In the genomic region with DNA sequence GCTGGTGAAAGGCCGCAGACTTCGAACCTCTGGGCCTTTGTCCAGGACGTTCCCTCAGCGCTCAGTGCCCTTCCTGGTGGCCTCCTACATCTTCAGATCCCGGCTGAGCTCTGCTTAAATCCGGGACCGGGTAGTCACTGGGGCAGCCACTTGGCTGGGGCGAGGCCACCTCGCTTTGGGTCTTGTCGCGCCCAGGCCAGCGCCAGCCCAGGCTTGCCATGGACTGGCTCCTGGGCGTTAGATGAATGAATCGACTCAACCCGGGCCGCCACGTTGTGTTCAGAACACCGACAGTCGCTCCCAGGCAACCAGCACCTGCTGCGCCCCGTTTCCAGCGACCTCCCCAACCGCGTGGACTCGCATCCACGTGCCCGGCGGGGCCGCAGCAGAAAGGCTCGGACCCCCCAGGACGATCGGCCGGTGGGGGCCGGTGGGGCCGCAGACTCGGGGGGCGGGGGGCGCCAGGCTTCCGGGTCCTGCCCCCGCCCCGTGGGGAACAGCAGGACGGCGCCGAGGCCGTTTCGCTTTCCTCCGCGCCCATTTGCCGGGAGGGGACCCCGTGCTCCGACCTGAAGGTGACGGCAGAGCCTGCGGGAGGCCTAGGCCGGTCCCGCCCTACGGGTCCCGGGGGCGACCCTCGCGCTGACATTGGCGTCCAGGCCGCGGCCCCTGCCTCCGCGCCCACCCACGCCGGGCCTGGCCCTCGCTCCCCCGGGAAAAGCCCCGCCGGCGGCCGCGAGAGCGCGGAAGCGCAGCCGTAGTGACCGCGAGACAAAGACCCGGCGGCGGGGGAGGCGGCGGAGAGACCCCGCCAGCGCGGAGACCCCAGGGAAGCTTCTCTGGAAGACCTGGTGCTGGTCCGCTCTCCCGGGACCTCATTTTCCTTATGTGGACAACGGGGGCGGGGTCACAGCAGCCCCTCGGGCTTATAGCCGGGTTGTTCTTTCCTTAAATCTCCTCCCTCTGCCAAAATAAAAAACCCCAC, we compare ENCODE assay signal across 8 cellular contexts. TPM values are rescaled to one million over a fixed set of nuclear protein-coding genes. Genes with fewer than 3 reads are reported as not detected.
DNase-seq lines count a peak whose midpoint lies in the region; ATAC-seq, FAIRE-seq and TF ChIP-seq lines count a peak whose summit lies in the region.

No MANE protein-coding gene starts in this region.

- CTCF ChIA-PET in activated B cell treated with CpG ODN at 0.5 μM for 24 hours (lab: Charles Lee) (no interaction called here), HepG2 (lab: Yijun Ruan, JAX; ENCODE audit: low intra/inter-chr PET ratio, low total read pairs) (no interaction called here)

- H3K9ac ChIP-seq in HepG2 (ENCODE audit: insufficient read depth, low read depth, low read length) = no peak overlapping the region

- no peaks in the 10 kb centered on the region for H3K27me3 ChIP-seq in BE2C
- no peaks in the 10 kb centered on the region; a peak in 1 of 5 replicates for H3K27me3 ChIP-seq in HepG2 (ENCODE audit: control insufficient read depth in 1 of 2, insufficient read depth in 2 of 2, low read length in 2 of 2)

- peak overlapping the region; percentile 35 for H3K4me3 ChIP-seq in BE2C (ENCODE audit: low read depth, low read length)
- H3K4me3 ChIP-seq in HepG2 (replicated peaks in 1 of 3; ENCODE audit: insufficient read depth in 1 of 3, low read depth in 2 of 3, low read length in 3 of 3) = no peak overlapping the region

- no peak for TF ChIP-seq POLR2A in HepG2 (IDR thresholded peaks at IDR 0.05; ENCODE audit: insufficient read depth in 1 of 2, low read depth in 2 of 2, low read length in 2 of 2)

- H3K79me2 ChIP-seq in HepG2 (ENCODE audit: insufficient read depth, low read length) = no peaks in the 10 kb centered on the region

- H3K27me3 Mint-ChIP-seq in HFFc6 (ENCODE audit: insufficient read depth) (peaks cover 2% of the 10 kb centered on the region; the same call in 1 of the 2 replicates), activated B cell treated with CpG ODN at 0.5 μM for 24 hours (peaks cover 2% of the 10 kb centered on the region)

- H2AFZ ChIP-seq in HepG2 (ENCODE audit: low read length) = no peak overlapping the region

- BruUV-seq in HepG2 (replicated peaks; lab: Mats Ljungman, UMichigan) = no TSS peak

- POLR2A ChIA-PET in activated B cell treated with CpG ODN at 0.5 μM for 24 hours (lab: Charles Lee) = interaction anchor here (0.7 to 1.3 kb wide), 6 partner anchors 10 to 454 kb away, joined by 3 to 9 read pairs (median 4); no protein-coding TSS in a partner anchor
- POLR2A ChIA-PET in HepG2 (lab: Yijun Ruan, JAX) = no interaction called here

- no peaks in the 10 kb centered on the region for H3K9me3 Mint-ChIP-seq in HFFc6
- no peaks in the 10 kb centered on the region for H3K9me3 Mint-ChIP-seq in activated B cell treated with CpG ODN at 0.5 μM for 24 hours

- no peak for FAIRE-seq in HepG2 (lab: Jason Lieb, UNC)

- peak; percentile 86 for ATAC-seq in activated B cell treated with CpG ODN at 0.5 μM for 24 hours (ENCODE audit: low read depth)
- no peak for ATAC-seq in HepG2
- ATAC-seq in HG02798 (IDR thresholded peaks at IDR 0.05; ENCODE audit: poor library complexity, unreplicated experiment) = no peak

- H3K4me3 Mint-ChIP-seq in HFFc6 (peak overlapping the region; percentile 75), activated B cell treated with CpG ODN at 0.5 μM for 24 hours (peak overlapping the region; percentile 78)

- H3K27ac Mint-ChIP-seq in HFFc6 (no peak overlapping the region; the same call in 1 of the 2 replicates), activated B cell treated with CpG ODN at 0.5 μM for 24 hours (peak overlapping the region; percentile 69)

- TF ChIP-seq CTCF in BE2C (IDR thresholded peaks at IDR 0.05; ENCODE audit: low read depth, low read length) (no peak), HFFc6 (IDR thresholded peaks at IDR 0.05) (no peak), activated B cell treated with CpG ODN at 0.5 μM for 24 hours (IDR thresholded peaks at IDR 0.05) (no peak), HepG2 (CRISPR knock-in tag; IDR thresholded peaks at IDR 0.05) (no peak)

- no peaks in the 10 kb centered on the region for H3K36me3 ChIP-seq in BE2C
- 0 out of 5 replicates have a peak, but pooled peaks cover 0 to 2% of the 10 kb centered on the region in 2 experiments for H3K36me3 ChIP-seq in HepG2 (replicated peaks in 1 of 2; ENCODE audit: control insufficient read depth in 1 of 2, insufficient read depth in 2 of 2, low read length in 2 of 2)

- DNase-seq in BE2C = peak; percentile 60
- DNase-seq in HFFc6 = no peak
- DNase-seq in activated B cell treated with CpG ODN at 0.5 μM for 24 hours = peak; percentile 66
- peak; percentile 12 for DNase-seq in cerebellum (ENCODE audit: low spot score)
- no peak for DNase-seq in HepG2 (ENCODE audit: low spot score)
- DNase-seq in stimulated activated CD4-positive, alpha-beta T cell treated with anti-CD3 and anti-CD28 coated beads, TNF-alpha, amount 100 ng/mL, for 1 hour (ENCODE audit: low read depth in 3 of 3, low spot score in 1 of 3) = peak in 2 of 3 donors; percentile 7 to 40
- DNase-seq in mucosa of gallbladder (ENCODE audit: low spot score) = no peak

- H3K36me3 Mint-ChIP-seq in HFFc6 (ENCODE audit: low read depth) = no peaks in the 10 kb centered on the region
- H3K36me3 Mint-ChIP-seq in activated B cell treated with CpG ODN at 0.5 μM for 24 hours (ENCODE audit: low read depth) = no peaks in the 10 kb centered on the region

- TF ChIP-seq EP300 in HepG2 (IDR thresholded peaks at IDR 0.05; ENCODE audit: low read depth in 2 of 2, low read length in 2 of 2) = no peak
- no peak for TF ChIP-seq EP300 in HepG2 (CRISPR knock-in tag; IDR thresholded peaks at IDR 0.05; ENCODE audit: borderline replicate concordance)

- H3K4me1 ChIP-seq in BE2C (no peaks in the 10 kb centered on the region), HepG2 (ENCODE audit: insufficient read depth, low read length) (peaks cover 26% of the 10 kb centered on the region)

- no peak overlapping the region for H3K27ac ChIP-seq in HepG2 (ENCODE audit: extremely low read length, insufficient read depth, low read length)

- intact Hi-C loops in activated B cell treated with CpG ODN at 0.5 μM for 24 hours (cut with micrococcal nuclease) = loop anchor here (1.0 kb wide), 2 partner anchors 10 to 37 kb away; a partner anchor contains a TSS
- intact Hi-C loops in HepG2 (cut with micrococcal nuclease; ENCODE audit: unreplicated experiment) = no loop called here

- no peak overlapping the region for H3K4me2 ChIP-seq in HepG2 (ENCODE audit: low read depth, low read length)

- in situ Hi-C loops in HepG2 (cut with HindIII; ENCODE audit: extremely low pct_ligation_motif_present, low pct_unique_long_range_greater_than_20kb) = no loop called here

- peaks cover 14% of the 10 kb centered on the region; the same call in 1 of the 2 replicates for H3K4me1 Mint-ChIP-seq in HFFc6 (ENCODE audit: low read depth)
- peaks cover 4% of the 10 kb centered on the region for H3K4me1 Mint-ChIP-seq in activated B cell treated with CpG ODN at 0.5 μM for 24 hours

- no peaks in the 10 kb centered on the region for H4K20me1 ChIP-seq in HepG2 (ENCODE audit: insufficient read depth, low read length)

- no peak for TF ChIP-seq RAD21 in HepG2 (CRISPR knock-in tag; IDR thresholded peaks at IDR 0.05)

- WGBS in HepG2 (ENCODE audit: low lambda C conversion rate) = 97% methylated on average over 69 of the region's 94 CpGs

- H3K9me3 ChIP-seq in BE2C = no peaks in the 10 kb centered on the region
- no peaks in the 10 kb centered on the region for H3K9me3 ChIP-seq in HepG2 (ENCODE audit: low read length)

RNA-seq across cellular contexts. Expression of a gene that starts 37.3 kb away (rescaled TPM):
- 25.1 TPM for polyA plus RNA-seq in BE2C (2012; ENCODE audit: insufficient read depth, insufficient read length, low read depth)
- total RNA-seq in HFFc6 (2021; fragmentation: NEBNext Ultra II Directional; extraction: Animal tissue kit (Norgen Biotek cat#: 25700)) = 10 to 100 TPM; 24.5 to 27.6 (median 25.1) TPM
- total RNA-seq in activated B cell treated with CpG ODN at 0.5 μM for 24 hours = 21.0 and 23.0 TPM in 2 replicates
- total RNA-seq in cerebellum = 15.6 TPM
- total RNA-seq in HepG2 (2016; rRNA removed; fragmentation: Illumina TruSeq; extraction: Trizol) = 11.1 and 14.8 TPM in 2 replicates
- total RNA-seq in HepG2 (2016; cell fraction: cytosol; rRNA removed; fragmentation: Illumina TruSeq; extraction: Trizol; ENCODE audit: low read depth) = 5.2 and 6.2 TPM in 2 replicates
- total RNA-seq in HepG2 (2016; cell fraction: insoluble cytoplasmic fraction; rRNA removed; fragmentation: Illumina TruSeq; extraction: Trizol) = 10.9 and 13.8 TPM in 2 replicates
- total RNA-seq in HepG2 (2016; cell fraction: membrane; rRNA removed; fragmentation: Illumina TruSeq; extraction: Trizol) = 6.6 and 7.2 TPM in 2 replicates
- total RNA-seq in HepG2 (2016; cell fraction: nucleus; rRNA removed; fragmentation: Illumina TruSeq; extraction: Trizol) = 15.7 and 18.1 TPM in 2 replicates
- polyA plus RNA-seq in HepG2 (2011; rRNA removed) = 10.2 and 10.5 TPM in 2 replicates
- 5.8 and 9.2 TPM in 2 replicates for polyA plus RNA-seq in HepG2 (2011; cell fraction: cytosol; rRNA removed)
- 7.8 and 8.1 TPM in 2 replicates for polyA plus RNA-seq in HepG2 (2011; cell fraction: nucleus; rRNA removed)
- 12.0 and 12.1 TPM in 2 replicates for polyA plus RNA-seq in HepG2 (2012)
- polyA plus RNA-seq in HepG2 (2016; cell fraction: cytosol; fragmentation: Illumina TruSeq; extraction: Trizol; ENCODE audit: low read depth) = 0.57 and 0.69 TPM in 2 replicates
- polyA plus RNA-seq in HepG2 (2016; cell fraction: insoluble cytoplasmic fraction; fragmentation: Illumina TruSeq; extraction: Trizol; ENCODE audit: low read depth) = 14.2 and 16.0 TPM in 2 replicates
- polyA plus RNA-seq in HepG2 (2016; cell fraction: membrane; fragmentation: Illumina TruSeq; extraction: Trizol; ENCODE audit: low read depth) = 1.9 and 2.5 TPM in 2 replicates
- polyA plus RNA-seq in HepG2 (2016; cell fraction: nucleus; fragmentation: Illumina TruSeq; extraction: Trizol; ENCODE audit: insufficient read depth, low read depth) = 19.9 and 20.7 TPM in 2 replicates
- 15.4 and 22.7 TPM in 2 replicates for polyA minus RNA-seq in HepG2 (2011; rRNA and poly(A)+ RNA removed; ENCODE audit: low replicate concordance)
- polyA minus RNA-seq in HepG2 (2011; cell fraction: cytosol; rRNA and poly(A)+ RNA removed) = 11.9 and 12.5 TPM in 2 replicates
- polyA minus RNA-seq in HepG2 (2011; cell fraction: nucleus; rRNA and poly(A)+ RNA removed) = 25.1 TPM in 2 replicates
- total RNA-seq in mucosa of gallbladder = 28.5 TPM

RNA-seq across cellular contexts. Expression of a gene that starts 45.6 kb away (rescaled TPM):
- 12.5 TPM for polyA plus RNA-seq in BE2C (2012; ENCODE audit: insufficient read depth, insufficient read length, low read depth)
- 10 to 100 TPM; 13.4 to 18.0 (median 15.6) TPM for total RNA-seq in HFFc6 (2021; fragmentation: NEBNext Ultra II Directional; extraction: Animal tissue kit (Norgen Biotek cat#: 25700))
- total RNA-seq in activated B cell treated with CpG ODN at 0.5 μM for 24 hours (1.4 and 1.8 TPM in 2 replicates), cerebellum (7.3 TPM), HepG2 (2016; rRNA removed; fragmentation: Illumina TruSeq; extraction: Trizol) (5.7 and 10.0 TPM in 2 replicates), mucosa of gallbladder (72.1 TPM)
- 14.3 and 16.0 TPM in 2 replicates for total RNA-seq in HepG2 (2016; cell fraction: cytosol; rRNA removed; fragmentation: Illumina TruSeq; extraction: Trizol; ENCODE audit: low read depth)
- total RNA-seq in HepG2 (2016; cell fraction: insoluble cytoplasmic fraction; rRNA removed; fragmentation: Illumina TruSeq; extraction: Trizol) = 5.0 and 10.4 TPM in 2 replicates
- 17.4 and 22.1 TPM in 2 replicates for total RNA-seq in HepG2 (2016; cell fraction: membrane; rRNA removed; fragmentation: Illumina TruSeq; extraction: Trizol)
- total RNA-seq in HepG2 (2016; cell fraction: nucleus; rRNA removed; fragmentation: Illumina TruSeq; extraction: Trizol) = 10.0 and 10.9 TPM in 2 replicates
- 15.0 and 23.2 TPM in 2 replicates for polyA plus RNA-seq in HepG2 (2011; rRNA removed)
- polyA plus RNA-seq in HepG2 (2011; cell fraction: cytosol; rRNA removed) = 15.5 and 27.2 TPM in 2 replicates
- polyA plus RNA-seq in HepG2 (2011; cell fraction: nucleus; rRNA removed) = 167 and 168 TPM in 2 replicates
- 10.5 and 17.4 TPM in 2 replicates for polyA plus RNA-seq in HepG2 (2012)
- 15.9 and 17.0 TPM in 2 replicates for polyA plus RNA-seq in HepG2 (2016; cell fraction: cytosol; fragmentation: Illumina TruSeq; extraction: Trizol; ENCODE audit: low read depth)
- 5.9 and 6.8 TPM in 2 replicates for polyA plus RNA-seq in HepG2 (2016; cell fraction: insoluble cytoplasmic fraction; fragmentation: Illumina TruSeq; extraction: Trizol; ENCODE audit: low read depth)
- polyA plus RNA-seq in HepG2 (2016; cell fraction: membrane; fragmentation: Illumina TruSeq; extraction: Trizol; ENCODE audit: low read depth) = 15.7 and 16.1 TPM in 2 replicates
- polyA plus RNA-seq in HepG2 (2016; cell fraction: nucleus; fragmentation: Illumina TruSeq; extraction: Trizol; ENCODE audit: insufficient read depth, low read depth) = 29.1 and 29.7 TPM in 2 replicates
- polyA minus RNA-seq in HepG2 (2011; rRNA and poly(A)+ RNA removed; ENCODE audit: low replicate concordance) = 16.4 and 20.4 TPM in 2 replicates
- polyA minus RNA-seq in HepG2 (2011; cell fraction: cytosol; rRNA and poly(A)+ RNA removed) = 9.8 and 9.9 TPM in 2 replicates
- 11.9 and 12.4 TPM in 2 replicates for polyA minus RNA-seq in HepG2 (2011; cell fraction: nucleus; rRNA and poly(A)+ RNA removed)

Comparison
In these comparisons a context has a peak if more than half of its experiments do, and no peak if none do; other contexts are left out.
1. DNase-seq: peak in BE2C (single experiment), activated B cell treated with CpG ODN at 0.5 μM for 24 hours (single experiment), cerebellum (single experiment) and stimulated activated CD4-positive, alpha-beta T cell treated with anti-CD3 and anti-CD28 coated beads, TNF-alpha, amount 100 ng/mL, for 1 hour (2 of 3); none in HFFc6 (single experiment), HepG2 (single experiment) and mucosa of gallbladder (single experiment).